Comparison of ENCODE assay signal across 8 cellular contexts in the genomic region with DNA sequence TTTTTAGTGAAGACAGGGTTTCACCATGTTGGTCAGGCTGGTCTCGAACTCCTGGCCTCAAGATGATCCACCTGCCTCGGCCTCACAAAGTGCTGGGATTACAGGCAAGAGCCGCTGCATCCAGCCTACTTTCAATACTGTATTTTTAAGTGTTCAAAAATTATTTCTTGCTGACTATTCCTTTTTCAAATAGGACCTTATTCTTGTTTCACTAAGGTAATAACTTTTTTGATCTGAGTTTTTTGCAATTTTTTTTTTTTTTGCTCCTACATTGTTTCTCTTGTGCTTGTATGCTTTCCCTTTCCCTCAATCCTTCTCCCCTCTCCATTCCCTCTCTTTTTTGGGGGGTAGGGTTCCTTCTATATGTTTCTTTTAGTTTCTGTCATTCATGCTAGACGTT.
"Had no signal": no experiment of that assay in that cellular context is flagged by ENCODE, and none has a peak within 500 bp of the region (broad histone marks: within the 10 kb centered on the region; RNA-seq: fewer than 3 reads in every experiment).

No MANE protein-coding gene starts in this region.

- H3K9me3 Mint-ChIP-seq: IgD-negative memory B cell had no signal

- H3K27ac Mint-ChIP-seq: GM23338, IgD-negative memory B cell had no signal

- H3K4me3 ChIP-seq: GM23338 had no signal

- FAIRE-seq: H1, H54, HTR-8/SVneo had no signal

- DNase-seq: H9, HCEC 1CT, KG1 had no signal

- ATAC-seq: GM23338 had no signal

- H3K4me2 ChIP-seq: GM23338 had no signal

- H3K27me3 Mint-ChIP-seq: IgD-negative memory B cell had no signal

- H2AFZ ChIP-seq: GM23338 had no signal

- H3K4me3 Mint-ChIP-seq: GM23338, H9, IgD-negative memory B cell had no signal
